Comparison of ENCODE assay signal across 7 cellular contexts in the genomic region with DNA sequence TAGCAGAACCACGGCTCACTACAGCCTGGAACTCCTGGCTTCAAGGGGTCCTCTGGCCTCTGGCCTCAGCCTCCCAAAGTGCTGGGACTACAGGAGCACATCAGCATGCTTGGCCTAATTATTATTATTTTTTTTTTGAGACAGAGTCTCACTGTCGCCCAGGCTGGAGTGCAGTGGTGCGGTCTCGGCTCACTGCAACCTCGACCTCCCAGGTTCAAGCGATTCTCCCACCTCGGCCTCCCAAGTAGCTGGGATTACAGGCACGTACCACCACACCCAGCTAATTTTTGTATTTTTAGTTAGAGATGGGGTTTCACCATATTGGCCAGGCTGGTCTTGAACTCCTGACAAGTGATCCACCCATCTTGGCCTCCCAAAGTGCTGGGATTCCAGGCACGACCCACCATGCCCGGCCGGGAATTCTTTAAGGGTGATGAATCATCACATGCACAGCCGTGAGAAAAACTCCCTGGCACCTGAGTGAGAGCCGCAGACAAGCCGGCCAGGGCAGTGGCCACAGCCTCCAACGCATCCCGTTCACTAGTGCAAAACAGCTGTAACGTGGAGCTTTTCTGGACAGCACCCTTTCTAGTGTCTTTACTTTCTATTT. TPM values are rescaled to one million over a fixed set of nuclear protein-coding genes. Genes with fewer than 3 reads are reported as not detected.
A peak's percentile ranks its signal among the peaks of the same experiment; 100 is the strongest.
DNase-seq lines count a peak whose midpoint lies in the region; ATAC-seq and TF ChIP-seq lines count a peak whose summit lies in the region.
"Not testable (repeated sequence)": the region's sequence is repeated elsewhere in the genome, so short reads cannot be mapped to it uniquely, and the experiment has no call there.

No MANE protein-coding gene starts in this region.

- not testable (repeated sequence) for ATAC-seq in WTC11
- peak in 1 of 2 donors; percentile 15 for ATAC-seq in lower lobe of right lung
- peak; percentile 30 to 42 for ATAC-seq in gastrocnemius medialis

- H3K27me3 Mint-ChIP-seq in WTC11 (ENCODE audit: low read depth): not testable (repeated sequence)

- H3K27ac ChIP-seq in lower lobe of right lung (peak overlapping the region; percentile 56), gastrocnemius medialis (peak overlapping the region; percentile 91 to 98 (median 94))

- not testable (repeated sequence) for H3K4me3 ChIP-seq in MG63; astrocyte of the spinal cord (ENCODE audit: low read depth, low read length)
- H3K4me3 ChIP-seq in lower lobe of right lung (peak overlapping the region; percentile 98), gastrocnemius medialis (peak overlapping the region in 3 of 4 donors; percentile 82 to 94 (median 85))

- intact Hi-C loops in lower lobe of right lung (cut with DNase I); gastrocnemius medialis (cut with DNase I; ENCODE audit: low total_unique reads): not testable (repeated sequence)

- H3K36me3 Mint-ChIP-seq in WTC11: not testable (repeated sequence)

- not testable (repeated sequence) for H3K36me3 ChIP-seq in MG63, lower lobe of right lung, gastrocnemius medialis

- not testable (repeated sequence) for H3K9me3 ChIP-seq in MG63, lower lobe of right lung, gastrocnemius medialis

- not testable (repeated sequence) for H3K9me3 Mint-ChIP-seq in WTC11

- TF ChIP-seq CTCF in WTC11 (IDR thresholded peaks at IDR 0.05); astrocyte of the spinal cord (IDR thresholded peaks at IDR 0.05; ENCODE audit: low read depth, low read length); lower lobe of right lung (IDR thresholded peaks at IDR 0.05); gastrocnemius medialis (IDR thresholded peaks at IDR 0.05 in 4 of 5, conservative IDR thresholded peaks at IDR 0.05 in 1 of 5): not testable (repeated sequence)

- TF ChIP-seq POLR2A in gastrocnemius medialis (IDR thresholded peaks at IDR 0.05): peak; percentile 53 to 60

- in situ Hi-C loops in astrocyte of the spinal cord (cut with HindIII; ENCODE audit: low sequenced_read_pairs); gastrocnemius medialis (cut with MboI; ENCODE audit: low sequenced_read_pairs in 4 of 4): not testable (repeated sequence)

- peaks cover 72% of the 10 kb centered on the region for H3K4me1 Mint-ChIP-seq in WTC11

- peaks cover 87% of the 10 kb centered on the region for H3K4me1 ChIP-seq in lower lobe of right lung
- peaks cover 85 to 87% of the 10 kb centered on the region in 2 donors for H3K4me1 ChIP-seq in gastrocnemius medialis

- DNase-seq in ELR (ENCODE audit: low read depth): peak; percentile 93
- DNase-seq in MG63: peak; percentile 92
- DNase-seq in WTC11 (ENCODE audit: low spot score): not testable (repeated sequence)
- peak; percentile 82 for DNase-seq in astrocyte of the spinal cord (ENCODE audit: low read depth, low spot score)
- DNase-seq in fibroblast of peridontal ligament (ENCODE audit: extremely low read depth): peak; percentile 78
- peak; percentile 23 for DNase-seq in lower lobe of right lung
- DNase-seq in gastrocnemius medialis: peak in 1 of 2 donors; percentile 74

- not testable (repeated sequence) for H3K27me3 ChIP-seq in MG63; lower lobe of right lung (ENCODE audit: low read depth); gastrocnemius medialis

- POLR2A ChIA-PET in WTC11 (lab: Charles Lee): interaction anchor here (6.2 kb wide), 1 partner anchor 13 kb away, joined by 53 read pairs; a partner anchor contains a TSS

- H3K4me3 Mint-ChIP-seq in WTC11: not testable (repeated sequence)

- CTCF ChIA-PET in WTC11 (lab: Charles Lee): not testable (repeated sequence)

- H3K27ac Mint-ChIP-seq in WTC11: peak overlapping the region; percentile 59; the same call in 1 of the 2 replicates

RNA-seq across cellular contexts. Expression of a gene that starts 3.1 kb away (rescaled TPM):
- 20.0 and 21.2 TPM in 2 replicates for total RNA-seq in MG63 (2014; rRNA removed; shearing (Covaris generic); ENCODE audit: low replicate concordance)
- total RNA-seq in WTC11 (2021): 69.3 to 87.3 TPM (median 71.6 TPM) in 3 replicates
- 54.6 TPM for total RNA-seq in lower lobe of right lung
- total RNA-seq in gastrocnemius medialis: 10 to 100 TPM; 24.2 to 39.3 (median 28.7) TPM

RNA-seq across cellular contexts. Expression of a gene that starts 14.8 kb away (rescaled TPM):
- 36.6 and 42.1 TPM in 2 replicates for total RNA-seq in MG63 (2014; rRNA removed; shearing (Covaris generic); ENCODE audit: low replicate concordance)
- total RNA-seq in WTC11 (2021): 56.2 to 70.2 TPM (median 56.6 TPM) in 3 replicates
- 26.2 TPM for total RNA-seq in lower lobe of right lung
- 10 to 100 TPM; 12.8 to 16.2 (median 13.5) TPM for total RNA-seq in gastrocnemius medialis

RNA-seq across cellular contexts. Expression of a gene that starts 29.3 kb away (rescaled TPM):
- not detected in 2 replicates for total RNA-seq in MG63 (2014; rRNA removed; shearing (Covaris generic); ENCODE audit: low replicate concordance)
- total RNA-seq in WTC11 (2021) (26.2 to 41.7 TPM (median 30.8 TPM) in 3 replicates), lower lobe of right lung (10.4 TPM), gastrocnemius medialis (1 to 10 TPM in 3 of 4 donors, under 1 TPM in 1; 0.55 to 2.4 (median 1.2) TPM)
